ENCODE assay signal across 1 cellular context in the genomic region with DNA sequence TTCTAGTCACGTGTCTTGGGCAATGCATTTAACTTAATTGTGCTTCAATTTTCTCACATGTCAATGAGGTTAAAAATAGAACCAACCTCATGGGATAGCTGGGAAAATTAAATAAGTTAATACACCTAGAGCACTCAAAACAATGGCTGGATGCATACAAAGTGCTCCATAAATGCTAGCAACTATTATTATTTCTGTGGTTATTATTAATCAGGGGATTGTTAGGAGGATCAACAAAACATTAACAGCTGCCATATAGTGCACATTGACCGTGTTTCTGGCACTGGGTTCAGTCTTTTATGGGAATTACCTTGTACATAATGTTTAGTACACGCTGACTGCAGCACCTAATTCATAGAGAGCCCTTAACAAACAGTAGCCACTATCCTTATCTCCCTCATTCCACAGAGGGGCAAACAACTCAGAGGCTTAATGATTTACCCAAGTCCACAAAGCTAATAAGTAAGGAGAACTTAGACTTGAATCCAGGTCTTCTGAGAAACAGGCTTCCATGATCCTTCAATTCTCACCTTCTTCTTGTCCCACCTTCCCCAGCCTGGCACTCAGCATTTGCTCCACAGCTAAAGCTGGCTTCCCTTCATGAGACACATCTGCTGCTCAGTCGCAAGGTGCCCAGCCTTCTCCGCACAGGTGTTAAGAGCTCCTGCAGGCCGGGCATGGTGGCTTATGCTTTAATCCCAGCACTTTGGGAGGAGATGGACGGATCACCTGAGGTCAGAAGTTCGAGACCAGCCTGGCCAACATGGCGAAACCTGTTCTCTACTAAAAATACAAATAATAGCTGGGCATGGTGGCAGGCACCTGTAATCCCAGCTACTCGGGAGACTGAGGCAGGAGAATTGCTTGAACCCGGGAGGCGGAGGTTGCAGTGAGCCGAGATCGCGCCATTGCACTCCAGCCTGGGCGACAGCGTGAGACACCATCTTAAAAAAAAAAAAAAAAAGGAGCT.
TF ChIP-seq lines count a peak whose summit lies in the region.

No MANE protein-coding gene starts in this region.

TF ChIP-seq in endothelial cell of umbilical vein, 7 proteins besides CTCF, POLR2A, EP300 and RAD21 (continued from another document):
- no peak for TF ChIP-seq MYC (IDR thresholded peaks at IDR 0.05; ENCODE audit: low read depth, low read length)
